ENCODE assay signal across 10 cellular contexts in genomic region chr4:101835121-101835904, GRCh38. TPM values are rescaled to one million over a fixed set of nuclear protein-coding genes. Genes with fewer than 3 reads are reported as not detected.
DNase-seq lines count a peak whose midpoint lies in the region; ATAC-seq lines count a peak whose summit lies in the region.
"Had no signal": no experiment of that assay in that cellular context is flagged by ENCODE, and none has a peak within 500 bp of the region (broad histone marks: within the 10 kb centered on the region; RNA-seq: fewer than 3 reads in every experiment).

No MANE protein-coding gene starts in this region.

- in situ Hi-C loops in ACHN (cut with HindIII; ENCODE audit: low pct_ligation_motif_present, low pct_unique_long_range_greater_than_20kb, low sequenced_read_pairs) (no loop called here), SK-MEL-5 (cut with HindIII; ENCODE audit: low pct_unique_long_range_greater_than_20kb, low sequenced_read_pairs) (no loop called here)

- peak; percentile 18 for DNase-seq in ACHN
- DNase-seq in HS-5 (ENCODE audit: low read depth) = peak; percentile 20
- DNase-seq in SK-MEL-5 (ENCODE audit: low read depth, low spot score) = peak; percentile 59
- peak; percentile 38 for DNase-seq in kidney tubule cell (ENCODE audit: low spot score)
- no peak for DNase-seq in HK-2 (ENCODE audit: unreplicated experiment)
- DNase-seq in islet precursor cell = no peak
- DNase-seq: activated CD4-positive, CD25-positive, alpha-beta regulatory T cell treated with anti-CD3 and anti-CD28 coated beads, Interleukin-2, amount 50 U/mL, for 72 hours; glutamatergic neuron had no signal

- ATAC-seq in GM19023 (IDR thresholded peaks at IDR 0.05; ENCODE audit: unreplicated experiment) = no peak
- ATAC-seq in GM19455 (IDR thresholded peaks at IDR 0.05; ENCODE audit: unreplicated experiment) = no peak

RNA-seq across cellular contexts. Expression of gene BANK1, which starts 44.8 kb away (rescaled TPM):
- not detected in 2 replicates for total RNA-seq in SK-MEL-5 (2014; rRNA removed; shearing (Covaris generic))
- polyA plus RNA-seq in SK-MEL-5 (2015; cell fraction: cytosol; rRNA removed) = not detected in 2 replicates
- not detected in 2 replicates for polyA plus RNA-seq in SK-MEL-5 (2015; cell fraction: nucleus; rRNA removed)

Comparison
In these comparisons a context has a peak if more than half of its experiments do, and no peak if none do; other contexts are left out.
1. DNase-seq: peak in ACHN (single experiment), HS-5 (single experiment), SK-MEL-5 (single experiment) and kidney tubule cell (single experiment); none in HK-2 (single experiment) and islet precursor cell (single experiment).